In genomic region chr6:125367036-125367782, GRCh38 we compare ENCODE assay signal across 1 cellular context.
TF ChIP-seq lines count a peak whose summit lies in the region.

No MANE protein-coding gene starts in this region.

TF ChIP-seq in H1, 55 proteins besides CTCF, POLR2A, EP300 and RAD21:
- TF ChIP-seq CHD7 (IDR thresholded peaks at IDR 0.05; ENCODE audit: insufficient replicate concordance, low read length) (no peak), E2F6 (IDR thresholded peaks at IDR 0.05) (no peak), SIX5 (IDR thresholded peaks at IDR 0.05; ENCODE audit: low read depth, low read length) (no peak), USF2 (IDR thresholded peaks at IDR 0.05; ENCODE audit: low read length) (no peak), YY1 (IDR thresholded peaks at IDR 0.05; ENCODE audit: low read depth, low read length) (no peak), TCF12 (IDR thresholded peaks at IDR 0.05; ENCODE audit: low read depth, low read length) (no peak), FOSL1 (IDR thresholded peaks at IDR 0.05; ENCODE audit: insufficient read depth, low read depth, low read length) (no peak)
